ENCODE assay signal across 8 cellular contexts in genomic region chr9:5389109-5389732, GRCh38. TPM values are rescaled to one million over a fixed set of nuclear protein-coding genes. Genes with fewer than 3 reads are reported as not detected.
DNase-seq lines count a peak whose midpoint lies in the region; ATAC-seq, FAIRE-seq and TF ChIP-seq lines count a peak whose summit lies in the region.

No MANE protein-coding gene starts in this region.

- peaks cover 15% of the 10 kb centered on the region for H3K4me1 ChIP-seq in PC-3 (ENCODE audit: insufficient read depth, low read length)
- H3K4me1 ChIP-seq in pancreas: no peaks in the 10 kb centered on the region

- intact Hi-C loops in PC-3 (cut with micrococcal nuclease) (no loop called here), pancreas (cut with DNase I) (no loop called here)
- intact Hi-C loops in activated T-helper 1 cell treated with anti-CD3 and anti-CD28 coated beads, Interleukin-12 subunit alpha, Interleukin-12 subunit beta, Interleukin-2, Interleukin-4 antibody, amounts not matched to agents 30 ng/mL and 10 ng/mL and 1 ng/mL, durations not matched to agents 14 hours and 24 hours and 36 hours (cut with micrococcal nuclease): no loop called here

- DNase-seq in GM04503 (ENCODE audit: low read depth) (peak; percentile 37), PC-3 (peak; percentile 73), foreskin melanocyte (peak; percentile 92), NCI-H748 treated with DMSO at 0.1 percent for 48 hours (lab: John Stamatoyannopoulos, UW) (no peak), pancreas (no peak), mucosa of gallbladder (ENCODE audit: low spot score) (no peak)
- no peak for DNase-seq in activated T-helper 1 cell treated with anti-CD3 and anti-CD28 coated beads, Interleukin-12 subunit alpha, Interleukin-12 subunit beta, Interleukin-2, Interleukin-4 antibody, amounts not matched to agents 30 ng/mL and 10 ng/mL and 1 ng/mL, durations not matched to agents 14 hours and 24 hours and 36 hours (ENCODE audit: low spot score)

- H3K36me3 ChIP-seq in PC-3 (ENCODE audit: low read depth, low read length) (no peaks in the 10 kb centered on the region), pancreas (no peaks in the 10 kb centered on the region)

- H3K9me2 ChIP-seq in PC-3 (replicated peaks; ENCODE audit: low read length): no peaks in the 10 kb centered on the region

- H3K27ac Mint-ChIP-seq in activated T-helper 1 cell treated with anti-CD3 and anti-CD28 coated beads, Interleukin-12 subunit alpha, Interleukin-12 subunit beta, Interleukin-2, Interleukin-4 antibody, amounts not matched to agents 30 ng/mL and 10 ng/mL and 1 ng/mL, durations not matched to agents 14 hours and 24 hours and 36 hours: no peak overlapping the region

- peak; percentile 67 for ATAC-seq in GM21825 (IDR thresholded peaks at IDR 0.05; ENCODE audit: unreplicated experiment)
- peak; percentile 61 for ATAC-seq in PC-3
- no peak for ATAC-seq in pancreas

- H3K36me3 Mint-ChIP-seq in activated T-helper 1 cell treated with anti-CD3 and anti-CD28 coated beads, Interleukin-12 subunit alpha, Interleukin-12 subunit beta, Interleukin-2, Interleukin-4 antibody, amounts not matched to agents 30 ng/mL and 10 ng/mL and 1 ng/mL, durations not matched to agents 14 hours and 24 hours and 36 hours (ENCODE audit: low read depth): peaks cover 7% of the 10 kb centered on the region

- 69% methylated on average over 3 of the region's 3 CpGs for WGBS in pancreas, 2 donors

- H3K27ac ChIP-seq in PC-3 (ENCODE audit: low read length) (no peak overlapping the region), pancreas (no peak overlapping the region)

- H3K9ac ChIP-seq in PC-3 (ENCODE audit: low read length): no peak overlapping the region

- H3F3A ChIP-seq in PC-3 (ENCODE audit: low read length, unreplicated experiment): no peaks in the 10 kb centered on the region

- no peaks in the 10 kb centered on the region for H3K27me3 Mint-ChIP-seq in activated T-helper 1 cell treated with anti-CD3 and anti-CD28 coated beads, Interleukin-12 subunit alpha, Interleukin-12 subunit beta, Interleukin-2, Interleukin-4 antibody, amounts not matched to agents 30 ng/mL and 10 ng/mL and 1 ng/mL, durations not matched to agents 14 hours and 24 hours and 36 hours (ENCODE audit: insufficient read depth)

- H3K4me1 Mint-ChIP-seq in activated T-helper 1 cell treated with anti-CD3 and anti-CD28 coated beads, Interleukin-12 subunit alpha, Interleukin-12 subunit beta, Interleukin-2, Interleukin-4 antibody, amounts not matched to agents 30 ng/mL and 10 ng/mL and 1 ng/mL, durations not matched to agents 14 hours and 24 hours and 36 hours (ENCODE audit: low read depth): peaks cover 25% of the 10 kb centered on the region

- H3K9me3 ChIP-seq in PC-3 (ENCODE audit: low read length): no peaks in the 10 kb centered on the region
- H3K9me3 ChIP-seq in pancreas: no peaks in the 10 kb centered on the region

- TF ChIP-seq CTCF in PC-3 (conservative IDR thresholded peaks at IDR 0.05; ENCODE audit: low read depth, low read length) (no peak), pancreas (IDR thresholded peaks at IDR 0.05) (no peak)

- H3K27me3 ChIP-seq in PC-3 (ENCODE audit: low read length): no peaks in the 10 kb centered on the region
- no peaks in the 10 kb centered on the region for H3K27me3 ChIP-seq in pancreas

- peak overlapping the region; percentile 19; the same call in 1 of the 2 replicates for H3K4me2 ChIP-seq in PC-3 (ENCODE audit: low read length)

- H3K4me3 ChIP-seq in PC-3 (ENCODE audit: low read length) (no peak overlapping the region), pancreas (no peak overlapping the region)

- no TSS peak for BruUV-seq in PC-3 (replicated peaks; lab: Mats Ljungman, UMichigan)

- H2AFZ ChIP-seq in PC-3 (ENCODE audit: low read length): no peak overlapping the region

- no peak for FAIRE-seq in pancreas (lab: Jason Lieb, UNC)

- POLR2A ChIA-PET in PC-3 (lab: Charles Lee; ENCODE audit: unreplicated experiment): no interaction called here

- H4K20me1 ChIP-seq in PC-3 (ENCODE audit: low read length): no peaks in the 10 kb centered on the region

- H3K4me3 Mint-ChIP-seq in activated T-helper 1 cell treated with anti-CD3 and anti-CD28 coated beads, Interleukin-12 subunit alpha, Interleukin-12 subunit beta, Interleukin-2, Interleukin-4 antibody, amounts not matched to agents 30 ng/mL and 10 ng/mL and 1 ng/mL, durations not matched to agents 14 hours and 24 hours and 36 hours: no peak overlapping the region

- no peaks in the 10 kb centered on the region for H3K9me3 Mint-ChIP-seq in activated T-helper 1 cell treated with anti-CD3 and anti-CD28 coated beads, Interleukin-12 subunit alpha, Interleukin-12 subunit beta, Interleukin-2, Interleukin-4 antibody, amounts not matched to agents 30 ng/mL and 10 ng/mL and 1 ng/mL, durations not matched to agents 14 hours and 24 hours and 36 hours

- CTCF ChIA-PET in PC-3 (lab: Charles Lee): no interaction called here

- no peaks in the 10 kb centered on the region for H3K79me2 ChIP-seq in PC-3 (ENCODE audit: low read length)

RNA-seq across cellular contexts. Expression of gene PLGRKT, which starts 48.5 kb away (rescaled TPM):
- total RNA-seq in PC-3 (2014; rRNA removed) (6.4 and 11.4 TPM in 2 replicates), pancreas (1 to 10 TPM; 4.9 to 9.0 (median 6.6) TPM), mucosa of gallbladder (21.3 TPM)
- polyA plus RNA-seq in pancreas: 1 to 10 TPM; 4.9 to 8.8 TPM
- total RNA-seq in activated T-helper 1 cell treated with anti-CD3 and anti-CD28 coated beads, Interleukin-12 subunit alpha, Interleukin-12 subunit beta, Interleukin-2, Interleukin-4 antibody, amounts not matched to agents 30 ng/mL and 10 ng/mL and 1 ng/mL, durations not matched to agents 14 hours and 24 hours and 36 hours: 43.8 and 44.8 TPM in 2 replicates

RNA-seq across cellular contexts. Expression of gene RLN1, which starts 49.5 kb away (rescaled TPM):
- total RNA-seq in PC-3 (2014; rRNA removed) (not detected in 2 replicates), pancreas (not detected), mucosa of gallbladder (not detected)
- polyA plus RNA-seq in pancreas: not detected
- 0.70 TPM in 1 of 2 replicates, not detected in the other for total RNA-seq in activated T-helper 1 cell treated with anti-CD3 and anti-CD28 coated beads, Interleukin-12 subunit alpha, Interleukin-12 subunit beta, Interleukin-2, Interleukin-4 antibody, amounts not matched to agents 30 ng/mL and 10 ng/mL and 1 ng/mL, durations not matched to agents 14 hours and 24 hours and 36 hours

Comparison
In these comparisons a context has a peak if more than half of its experiments do, and no peak if none do; other contexts are left out.
1. DNase-seq: peak in GM04503 (single experiment), PC-3 (single experiment) and foreskin melanocyte (single experiment); none in NCI-H748 treated with DMSO at 0.1 percent for 48 hours (single experiment), pancreas (0 of 6), activated T-helper 1 cell treated with anti-CD3 and anti-CD28 coated beads, Interleukin-12 subunit alpha, Interleukin-12 subunit beta, Interleukin-2, Interleukin-4 antibody, amounts not matched to agents 30 ng/mL and 10 ng/mL and 1 ng/mL, durations not matched to agents 14 hours and 24 hours and 36 hours (single experiment) and mucosa of gallbladder (single experiment).
2. ATAC-seq: peak in GM21825 (single experiment) and PC-3 (single experiment); none in pancreas (0 of 4).